In genomic region chr7:5903002-5903401, GRCh38 we compare ENCODE assay signal across 17 cellular contexts. TPM values are rescaled to one million over a fixed set of nuclear protein-coding genes. Genes with fewer than 3 reads are reported as not detected.
"Had no signal": no experiment of that assay in that cellular context is flagged by ENCODE, and none has a peak within 500 bp of the region (broad histone marks: within the 10 kb centered on the region; RNA-seq: fewer than 3 reads in every experiment).

No MANE protein-coding gene starts in this region.

RNA-seq across cellular contexts. Expression of gene OCM, which starts 22.4 kb away (rescaled TPM):
- total RNA-seq: activated naive CD4-positive, alpha-beta T cell treated with anti-CD3 and anti-CD28 coated beads for 36 hours; activated naive CD4-positive, alpha-beta T cell treated with anti-CD3 and anti-CD28 coated beads, Interleukin-2, amount 50 U/mL, for 72 hours; activated naive CD8-positive, alpha-beta T cell treated with anti-CD3 and anti-CD28 coated beads for 36 hours; activated T-helper 1 cell treated with anti-CD3 and anti-CD28 coated beads, Interleukin-12 subunit alpha, Interleukin-12 subunit beta, Interleukin-2, Interleukin-4 antibody, amounts not matched to agents 30 ng/mL and 10 ng/mL and 1 ng/mL, durations not matched to agents 14 hours and 24 hours and 36 hours; activated T-helper 17 cell treated with anti-CD3 and anti-CD28 coated beads, Interleukin-2, amount 50 U/mL, for 72 hours; activated T-helper 2 cell treated with anti-CD3 and anti-CD28 coated beads, Interferon-gamma antibody, Interleukin-2, Interleukin-4, amounts not matched to agents 10 μg/mL and 5 μg/mL and 100 μg/mL, durations not matched to agents 14 hours and 24 hours and 36 hours; adrenal gland; aorta; ascending aorta; astrocyte; body of pancreas; bronchial epithelial cell; cardiac muscle cell; cardiac septum; cerebellum; chondrocyte had no signal
- polyA plus RNA-seq: adipose tissue had no signal
